Comparison of ENCODE assay signal across 8 cellular contexts in the genomic region with DNA sequence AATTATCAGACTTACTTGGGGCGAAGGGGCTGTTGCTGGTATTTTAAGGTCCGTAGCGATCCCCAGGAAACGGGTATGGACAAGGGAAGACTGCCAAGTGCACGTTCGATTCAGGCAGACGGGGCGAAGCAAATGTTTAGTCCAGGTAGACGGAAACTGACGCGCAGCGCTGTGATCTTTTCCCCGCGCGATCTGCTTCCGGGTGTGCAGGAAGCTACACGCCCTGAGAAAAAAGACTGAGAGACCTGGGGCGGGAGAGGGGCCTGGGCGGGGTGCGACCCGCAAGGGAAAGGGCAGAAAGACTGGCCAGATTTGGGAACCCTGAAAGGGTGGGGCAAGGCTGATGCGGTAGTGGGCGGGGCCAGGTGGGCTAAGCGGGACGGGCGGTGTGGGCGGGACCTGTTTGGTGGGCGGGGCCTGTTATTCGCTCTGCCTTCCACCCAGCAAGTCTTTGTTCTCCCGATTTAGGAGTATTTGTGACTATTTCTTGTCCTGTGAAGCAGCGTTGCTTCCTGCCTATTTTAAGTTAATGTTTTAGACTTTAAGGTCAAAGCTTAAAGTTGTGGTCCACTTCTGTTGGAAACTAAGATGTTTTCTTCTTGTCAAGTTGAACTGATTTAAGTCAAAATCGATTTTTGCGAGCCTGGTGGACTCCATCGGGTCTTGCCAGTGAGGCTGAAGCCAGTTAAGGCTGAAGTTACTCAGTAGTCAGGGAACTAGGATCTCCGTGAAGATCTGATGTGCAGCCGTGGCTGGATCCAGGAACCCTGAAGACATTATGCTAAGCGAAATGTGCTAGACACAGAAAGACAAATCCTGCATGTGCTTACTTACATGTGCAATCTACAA.
DNase-seq lines count a peak whose midpoint lies in the region; ATAC-seq and TF ChIP-seq lines count a peak whose summit lies in the region.

A gene (minus strand): TSS at position 301 of the 849 bp plus-strand sequence. CDS start 3,549 bp downstream, outside the sequence.

- peak within 1 kb of the TSS; percentile 52 for H3K27ac ChIP-seq in layer of hippocampus (ENCODE audit: low read depth, low read length)

- ATAC-seq in HG03095 (IDR thresholded peaks at IDR 0.05; ENCODE audit: unreplicated experiment) (peak; percentile 86), GM18861 (IDR thresholded peaks at IDR 0.05; ENCODE audit: unreplicated experiment) (no peak)

- no peaks in the 10 kb centered on the region for H3K27me3 ChIP-seq in layer of hippocampus (ENCODE audit: control insufficient read depth, insufficient read depth, low read length)

- POLR2A ChIA-PET in GM10248 (lab: Yijun Ruan, JAX), result interaction anchor here (0.6 kb wide), 1 partner anchor 767 kb away, joined by 4 read pairs; no protein-coding TSS in a partner anchor

- no peak for TF ChIP-seq CTCF in GM10248 (IDR thresholded peaks at IDR 0.05; ENCODE audit: control extremely low read depth, extremely low read depth, low read depth, missing control alignments)
- no peak for TF ChIP-seq CTCF in choroid plexus epithelial cell (conservative IDR thresholded peaks at IDR 0.05; ENCODE audit: low read depth, low read length)

- CTCF ChIA-PET in GM10248 (lab: Yijun Ruan, JAX), result no interaction called here

- peak; percentile 93 for DNase-seq in GM10248 (ENCODE audit: extremely low spot score)
- peak; percentile 15 for DNase-seq in NCI-H446 treated with DMSO at 0.1 percent for 48 hours (lab: John Stamatoyannopoulos, UW)
- peak; percentile 84 to 85 for DNase-seq in activated CD4-positive, alpha-beta T cell treated with anti-CD3 and anti-CD28 coated beads for 24 hours (ENCODE audit: low read depth in 2 of 2)
- peak; percentile 74 for DNase-seq in choroid plexus epithelial cell (ENCODE audit: low read depth)
- peak; percentile 83 for DNase-seq in stimulated activated CD4-positive, alpha-beta T cell treated with anti-CD3 and anti-CD28 coated beads, Interleukin-1b, Interleukin-23, amount 100 ng/mL, for 1 hour (ENCODE audit: low read depth in 2 of 2)

- H3K4me3 ChIP-seq in choroid plexus epithelial cell (ENCODE audit: low read depth, low read length), result peak within 1 kb of the TSS; percentile 86

Comparison
In these comparisons a context has a peak if more than half of its experiments do, and no peak if none do; other contexts are left out.
1. DNase-seq: peak in every context shown above with its lines; median percentile 93 in GM10248; 84 in activated CD4-positive, alpha-beta T cell treated with anti-CD3 and anti-CD28 coated beads for 24 hours; 83 in stimulated activated CD4-positive, alpha-beta T cell treated with anti-CD3 and anti-CD28 coated beads, Interleukin-1b, Interleukin-23, amount 100 ng/mL, for 1 hour; 74 in choroid plexus epithelial cell; 15 in NCI-H446 treated with DMSO at 0.1 percent for 48 hours.